Comparison of ENCODE assay signal across 8 cellular contexts in genomic region chr7:26291699-26292538, GRCh38. TPM values are rescaled to one million over a fixed set of nuclear protein-coding genes. Genes with fewer than 3 reads are reported as not detected.
A peak's percentile ranks its signal among the peaks of the same experiment; 100 is the strongest.
DNase-seq lines count a peak whose midpoint lies in the region; ATAC-seq and TF ChIP-seq lines count a peak whose summit lies in the region.

Gene SNX10 (plus strand): TSS chr7:26291862. CDS start chr7:26346443, 54,581 bp downstream.

- DNase-seq in COLO668 (lab: John Stamatoyannopoulos, UW; ENCODE audit: unreplicated experiment) = peak; percentile 95
- DNase-seq in HT-29 (ENCODE audit: low spot score) = peak; percentile 42
- peak; percentile 91 for DNase-seq in OCI-LY7 (ENCODE audit: low spot score)
- peak; percentile 38 to 42 for DNase-seq in activated T-helper 1 cell treated with anti-CD3 and anti-CD28 coated beads, Interleukin-2, amount 50 U/mL, for 16 hours (ENCODE audit: low read depth in 1 of 2, low spot score in 1 of 2)
- peak; percentile 64 for DNase-seq in glomerular visceral epithelial cell (ENCODE audit: extremely low spot score)
- DNase-seq in osteocyte (ENCODE audit: extremely low spot score, unreplicated experiment) = no peak
- peak; percentile 37 to 38 for DNase-seq in thyroid gland

- H3K4me1 Mint-ChIP-seq in osteocyte (ENCODE audit: unreplicated experiment) = peaks cover 7% of the 10 kb centered on the region

- no peaks in the 10 kb centered on the region for H3K36me3 Mint-ChIP-seq in osteocyte (ENCODE audit: unreplicated experiment)

- intact Hi-C loops in OCI-LY7 (cut with micrococcal nuclease; ENCODE audit: unreplicated experiment) (loop anchor here (1.0 to 5.0 kb wide), 4 partner anchors 44 to 200 kb away; partner anchors contain the start of genes CBX3 and HNRNPA2B1), thyroid gland (cut with DNase I) (no loop called here)

- WGBS in thyroid gland, 2 donors = 2 to 6% methylated on average over 24 to 36 of the region's 74 CpGs

- H3K27me3 ChIP-seq in thyroid gland = no peaks in the 10 kb centered on the region

- no peaks in the 10 kb centered on the region for H3K9me3 Mint-ChIP-seq in osteocyte (ENCODE audit: unreplicated experiment)

- H3K4me3 Mint-ChIP-seq in osteocyte (ENCODE audit: unreplicated experiment) = peak within 1 kb of the TSS; percentile 63

- H3K27ac Mint-ChIP-seq in osteocyte (ENCODE audit: unreplicated experiment) = no peak within 1 kb of the TSS

- POLR2A ChIA-PET in OCI-LY7 (lab: Charles Lee) = interaction anchor here (0.6 to 1.8 kb wide), 7 partner anchors 9 to 105 kb away, joined by 3 to 4 read pairs (median 3); no protein-coding TSS in a partner anchor

- peak within 1 kb of the TSS; percentile 95 for H2AFZ ChIP-seq in OCI-LY7 (ENCODE audit: low read length)

- H3K4me3 ChIP-seq in OCI-LY7 (ENCODE audit: low read depth, low read length, poor library complexity, severe bottlenecking) = peak within 1 kb of the TSS; percentile 99
- peak within 1 kb of the TSS in 2 of 3 donors; percentile 25 for H3K4me3 ChIP-seq in thyroid gland (replicated peaks in 1 of 3)

- H4K20me1 ChIP-seq in OCI-LY7 (ENCODE audit: insufficient read depth, low read length) = no peaks in the 10 kb centered on the region

- ATAC-seq in GM19467 (IDR thresholded peaks at IDR 0.05; ENCODE audit: unreplicated experiment) = peak; percentile 76

- H3K9me2 ChIP-seq in OCI-LY7 (ENCODE audit: insufficient read depth, low read length) = no peaks in the 10 kb centered on the region

- H3K27ac ChIP-seq in OCI-LY7 (ENCODE audit: low read depth, low read length, poor library complexity, severe bottlenecking) (peak within 1 kb of the TSS; percentile 74), thyroid gland (no peak within 1 kb of the TSS)

- peaks cover 47% of the 10 kb centered on the region; the same call in 1 of the 2 replicates for H3K79me2 ChIP-seq in OCI-LY7 (ENCODE audit: insufficient read depth, low read depth, low read length)

- peak within 1 kb of the TSS; percentile 94 for H3K4me2 ChIP-seq in OCI-LY7 (ENCODE audit: low read length)

- CTCF ChIA-PET in OCI-LY7 (lab: Charles Lee; ENCODE audit: unreplicated experiment) = interaction anchor here (0.5 to 1.4 kb wide), 5 partner anchors 18 to 440 kb away, joined by 3 read pairs; no protein-coding TSS in a partner anchor

- peaks cover 34% of the 10 kb centered on the region for H3K27me3 Mint-ChIP-seq in osteocyte (ENCODE audit: unreplicated experiment)

- peak; percentile 75 for TF ChIP-seq CTCF in OCI-LY7 (conservative IDR thresholded peaks at IDR 0.05; ENCODE audit: low read length)
- no peak for TF ChIP-seq CTCF in osteocyte (IDR thresholded peaks at IDR 0.05)
- TF ChIP-seq CTCF in thyroid gland (IDR thresholded peaks at IDR 0.05) = no peak

- H3K9me3 ChIP-seq in OCI-LY7 (ENCODE audit: low read length) (no peaks in the 10 kb centered on the region), thyroid gland (no peaks in the 10 kb centered on the region)

- no peak for TF ChIP-seq POLR2A in thyroid gland (IDR thresholded peaks at IDR 0.05)

- peaks cover 21% of the 10 kb centered on the region for H3K36me3 ChIP-seq in OCI-LY7 (ENCODE audit: insufficient read depth, low read length)
- H3K36me3 ChIP-seq in thyroid gland = no peaks in the 10 kb centered on the region

- H3K4me1 ChIP-seq in OCI-LY7 (ENCODE audit: insufficient read depth, low read length, poor library complexity, severe bottlenecking) (peaks cover 37% of the 10 kb centered on the region), thyroid gland (no peaks in the 10 kb centered on the region)

- no TSS peak for BruUV-seq in OCI-LY7 (replicated peaks; lab: Mats Ljungman, UMichigan)

RNA-seq across cellular contexts. Expression of gene SNX10, which starts in this region (rescaled TPM):
- 0.23 TPM in 1 of 2 replicates, not detected in the other for total RNA-seq in HT-29 (2014; rRNA removed; shearing (Covaris generic))
- total RNA-seq in OCI-LY7 (2014; rRNA removed; shearing (Covaris generic)) = 14.3 and 14.5 TPM in 2 replicates
- 31.6 and 32.9 TPM in 2 replicates for total RNA-seq in OCI-LY7 (2022)
- total RNA-seq in osteocyte = not detected in 2 replicates
- 1 to 10 TPM; 1.8 to 5.0 (median 2.7) TPM for total RNA-seq in thyroid gland

Comparison
In these comparisons a context has a peak if more than half of its experiments do, and no peak if none do; other contexts are left out.
1. Peak in DNase-seq in HT-29; RNA of the gene not detected or under 1 TPM.